ENCODE assay signal across 20 cellular contexts in the genomic region with DNA sequence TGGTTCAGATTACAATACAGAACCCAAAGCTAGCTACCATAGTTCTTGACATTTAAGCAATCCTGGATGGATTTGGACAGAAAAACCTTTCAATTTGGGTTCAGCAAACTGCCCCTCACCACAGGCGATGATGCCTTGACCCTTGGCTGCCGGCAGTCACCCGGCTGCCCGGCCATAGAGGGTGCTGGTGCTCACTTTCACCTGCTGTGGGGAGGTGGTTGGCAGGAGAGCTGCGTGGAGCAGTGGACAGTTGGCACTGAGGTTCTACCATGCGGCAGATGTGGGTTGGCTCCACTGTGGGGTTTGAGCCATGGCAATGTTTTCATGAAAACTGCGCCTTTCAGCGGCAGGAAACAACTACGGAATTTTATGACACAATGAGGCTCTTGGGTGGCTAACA.
"Had no signal": no experiment of that assay in that cellular context is flagged by ENCODE, and none has a peak within 500 bp of the region (broad histone marks: within the 10 kb centered on the region; RNA-seq: fewer than 3 reads in every experiment).

No MANE protein-coding gene starts in this region.

- H3K9me3 ChIP-seq: left lung, lower lobe of right lung, mucosa of descending colon, psoas muscle, sigmoid colon, spleen, suprapubic skin, tibial nerve, vagina had no signal

- H3K9ac ChIP-seq: parathyroid adenoma had no signal

- H3K4me1 ChIP-seq: left lung, lower lobe of right lung, parathyroid adenoma, spleen, suprapubic skin, vagina had no signal

- DNase-seq: hippocampal formation; kidney glomerular epithelial cell; left colon; lower lobe of right lung; midbrain; mucosa of descending colon; naive thymus-derived CD4-positive, alpha-beta T cell; psoas muscle; sigmoid colon; small intestine; spleen; stimulated activated CD4-positive, alpha-beta T cell treated with anti-CD3 and anti-CD28 coated beads, Interleukin-4, amount 100 ng/mL, for 24 hours; stimulated activated naive CD4-positive, alpha-beta T cell had no signal

- H3K27ac ChIP-seq: left lung, lower lobe of right lung, parathyroid adenoma, psoas muscle, sigmoid colon, spleen, suprapubic skin, tibial nerve, vagina had no signal

- H3K4me3 ChIP-seq: left lung, lower lobe of right lung, mucosa of descending colon, psoas muscle, sigmoid colon, spleen, suprapubic skin, tibial nerve, vagina had no signal

- H3K36me3 ChIP-seq: left lung, lower lobe of right lung, spleen, suprapubic skin, tibial nerve, vagina had no signal

- H3K27me3 ChIP-seq: left lung, sigmoid colon, spleen, suprapubic skin, tibial nerve, vagina had no signal

- H3K79me2 ChIP-seq: parathyroid adenoma had no signal

- ATAC-seq: left colon; mucosa of descending colon; naive thymus-derived CD4-positive, alpha-beta T cell; natural killer cell treated with Interleukin-12 subunit alpha and Interleukin-12 subunit beta and Interleukin-15 and Interleukin-18, amount 100 ng/mL, for 72 hours; psoas muscle; stimulated activated effector memory CD8-positive, alpha-beta T cell treated with anti-CD3 and anti-CD28 coated beads, Interleukin-12 subunit alpha, Interleukin-12 subunit beta, amount 100 ng/mL, for 72 hours had no signal
